In genomic region chr10:131885391-131886165, GRCh38 we compare ENCODE assay signal across 8 cellular contexts. TPM values are rescaled to one million over a fixed set of nuclear protein-coding genes. Genes with fewer than 3 reads are reported as not detected.
A peak's percentile ranks its signal among the peaks of the same experiment; 100 is the strongest.
DNase-seq lines count a peak whose midpoint lies in the region; ATAC-seq, FAIRE-seq and TF ChIP-seq lines count a peak whose summit lies in the region.

No MANE protein-coding gene starts in this region.

- peaks cover 10% of the 10 kb centered on the region for H3K27me3 Mint-ChIP-seq in activated T-helper 2 cell treated with anti-CD3 and anti-CD28 coated beads, Interferon-gamma antibody, Interleukin-2, Interleukin-4, amounts not matched to agents 10 μg/mL and 5 μg/mL and 100 μg/mL, durations not matched to agents 14 hours and 24 hours and 36 hours (ENCODE audit: low read depth)
- peaks cover 10% of the 10 kb centered on the region for H3K27me3 Mint-ChIP-seq in type B pancreatic cell

- no peaks in the 10 kb centered on the region for H3K36me3 Mint-ChIP-seq in activated T-helper 2 cell treated with anti-CD3 and anti-CD28 coated beads, Interferon-gamma antibody, Interleukin-2, Interleukin-4, amounts not matched to agents 10 μg/mL and 5 μg/mL and 100 μg/mL, durations not matched to agents 14 hours and 24 hours and 36 hours (ENCODE audit: low read depth)
- H3K36me3 Mint-ChIP-seq in type B pancreatic cell = no peaks in the 10 kb centered on the region

- H3K4me1 ChIP-seq in pancreas = no peaks in the 10 kb centered on the region

- no peaks in the 10 kb centered on the region for H3K27me3 ChIP-seq in pancreas

- H3K36me3 ChIP-seq in pancreas = no peaks in the 10 kb centered on the region

- H3K4me3 Mint-ChIP-seq in activated T-helper 2 cell treated with anti-CD3 and anti-CD28 coated beads, Interferon-gamma antibody, Interleukin-2, Interleukin-4, amounts not matched to agents 10 μg/mL and 5 μg/mL and 100 μg/mL, durations not matched to agents 14 hours and 24 hours and 36 hours (ENCODE audit: low read depth) = no peak overlapping the region
- H3K4me3 Mint-ChIP-seq in type B pancreatic cell = no peak overlapping the region

- H3K27ac ChIP-seq in pancreas = no peak overlapping the region

- ATAC-seq in GM18867 (IDR thresholded peaks at IDR 0.05; ENCODE audit: unreplicated experiment) (peak; percentile 99), HG03095 (IDR thresholded peaks at IDR 0.05; ENCODE audit: unreplicated experiment) (peak; percentile 98), pancreas (peak; percentile 95 to 100 (median 98))

- WGBS in pancreas, 2 donors = 11 to 12% methylated on average over 25 of the region's 25 CpGs

- intact Hi-C loops in activated T-helper 2 cell treated with anti-CD3 and anti-CD28 coated beads, Interferon-gamma antibody, Interleukin-2, Interleukin-4, amounts not matched to agents 10 μg/mL and 5 μg/mL and 100 μg/mL, durations not matched to agents 14 hours and 24 hours and 36 hours (cut with micrococcal nuclease) = loop anchor here (1.0 to 2.0 kb wide), 2 partner anchors 57 to 138 kb away; no protein-coding TSS in a partner anchor
- intact Hi-C loops in pancreas (cut with DNase I) = loop anchor here in 1 of 3 donors (5.0 kb wide), 1 partner anchor 137 kb away; no protein-coding TSS in a partner anchor

- no peaks in the 10 kb centered on the region for H3K9me3 Mint-ChIP-seq in activated T-helper 2 cell treated with anti-CD3 and anti-CD28 coated beads, Interferon-gamma antibody, Interleukin-2, Interleukin-4, amounts not matched to agents 10 μg/mL and 5 μg/mL and 100 μg/mL, durations not matched to agents 14 hours and 24 hours and 36 hours
- H3K9me3 Mint-ChIP-seq in type B pancreatic cell = no peaks in the 10 kb centered on the region

- H3K4me3 ChIP-seq in pancreas = peak overlapping the region in 1 of 4 donors; percentile 10

- no peak for FAIRE-seq in RCC 7860 (lab: Jason Lieb, UNC)
- no peak for FAIRE-seq in pancreas (lab: Jason Lieb, UNC)

- no peak overlapping the region for H3K27ac Mint-ChIP-seq in activated T-helper 2 cell treated with anti-CD3 and anti-CD28 coated beads, Interferon-gamma antibody, Interleukin-2, Interleukin-4, amounts not matched to agents 10 μg/mL and 5 μg/mL and 100 μg/mL, durations not matched to agents 14 hours and 24 hours and 36 hours
- no peak overlapping the region for H3K27ac Mint-ChIP-seq in type B pancreatic cell

- DNase-seq in 8988T (peak; percentile 83), RCC 7860 (ENCODE audit: low spot score) (peak; percentile 26), foreskin melanocyte (peak; percentile 38), pancreas (peak; percentile 72 to 98 (median 90)), type B pancreatic cell (ENCODE audit: extremely low spot score, unreplicated experiment) (no peak)
- DNase-seq in activated T-helper 2 cell treated with anti-CD3 and anti-CD28 coated beads, Interferon-gamma antibody, Interleukin-2, Interleukin-4, amounts not matched to agents 10 μg/mL and 5 μg/mL and 100 μg/mL, durations not matched to agents 14 hours and 24 hours and 36 hours (ENCODE audit: low spot score) = peak; percentile 73

- H3K4me1 Mint-ChIP-seq in activated T-helper 2 cell treated with anti-CD3 and anti-CD28 coated beads, Interferon-gamma antibody, Interleukin-2, Interleukin-4, amounts not matched to agents 10 μg/mL and 5 μg/mL and 100 μg/mL, durations not matched to agents 14 hours and 24 hours and 36 hours (ENCODE audit: low read depth) = peaks cover 2% of the 10 kb centered on the region
- peaks cover 11% of the 10 kb centered on the region for H3K4me1 Mint-ChIP-seq in type B pancreatic cell (ENCODE audit: unreplicated experiment)

- peak; percentile 92 to 98 (median 98) for TF ChIP-seq CTCF in pancreas (IDR thresholded peaks at IDR 0.05)
- TF ChIP-seq CTCF in type B pancreatic cell (conservative IDR thresholded peaks at IDR 0.05) = peak; percentile 94

- no peaks in the 10 kb centered on the region for H3K9me3 ChIP-seq in pancreas

RNA-seq across cellular contexts. Expression of gene PPP2R2D, which starts 15.2 kb away (rescaled TPM):
- total RNA-seq in activated T-helper 2 cell treated with anti-CD3 and anti-CD28 coated beads, Interferon-gamma antibody, Interleukin-2, Interleukin-4, amounts not matched to agents 10 μg/mL and 5 μg/mL and 100 μg/mL, durations not matched to agents 14 hours and 24 hours and 36 hours = 32.0 and 33.7 TPM in 2 replicates
- total RNA-seq in pancreas (10 to 100 TPM; 25.5 to 87.7 (median 33.6) TPM), type B pancreatic cell (ENCODE audit: low replicate concordance) (36.6 and 38.1 TPM in 2 replicates)
- 10 to 100 TPM; 32.2 to 66.8 TPM for polyA plus RNA-seq in pancreas
